ENCODE assay signal across 17 cellular contexts in genomic region chr2:213234641-213235040, GRCh38. TPM values are rescaled to one million over a fixed set of nuclear protein-coding genes. Genes with fewer than 3 reads are reported as not detected.
DNase-seq lines count a peak whose midpoint lies in the region; ATAC-seq, FAIRE-seq and TF ChIP-seq lines count a peak whose summit lies in the region.
"Had no signal": no experiment of that assay in that cellular context is flagged by ENCODE, and none has a peak within 500 bp of the region (broad histone marks: within the 10 kb centered on the region; RNA-seq: fewer than 3 reads in every experiment).

No MANE protein-coding gene starts in this region.

- no peaks in the 10 kb centered on the region for H4K20me1 ChIP-seq in GM12878 (ENCODE audit: control insufficient read depth, insufficient read depth)

- H3K36me3 ChIP-seq in CD8-positive, alpha-beta memory T cell (ENCODE audit: insufficient read depth, low read length), result no peaks in the 10 kb centered on the region
- no peaks in the 10 kb centered on the region for H3K36me3 ChIP-seq in GM12878 (ENCODE audit: control insufficient read depth in 2 of 2, insufficient read depth in 2 of 2, low read length in 1 of 2)
- H3K36me3 ChIP-seq in neuron (ENCODE audit: insufficient read depth, low read length), result no peaks in the 10 kb centered on the region
- H3K36me3 ChIP-seq: breast epithelium, HAP-1, right atrium auricular region had no signal

- BruUV-seq in GM12878 (replicated peaks; lab: Mats Ljungman, UMichigan), result no TSS peak

- no peaks in the 10 kb centered on the region for H3K4me1 ChIP-seq in CD8-positive, alpha-beta memory T cell (ENCODE audit: insufficient read depth, low read length)
- peaks cover 41% of the 10 kb centered on the region for H3K4me1 ChIP-seq in GM12878 (ENCODE audit: control insufficient read depth, insufficient read depth, low read length)
- peaks cover 27% of the 10 kb centered on the region for H3K4me1 ChIP-seq in neuron (ENCODE audit: insufficient read depth, low read length)
- H3K4me1 ChIP-seq: breast epithelium had no signal

- no peaks in the 10 kb centered on the region for H3K9me3 ChIP-seq in CD8-positive, alpha-beta memory T cell (ENCODE audit: low read length)
- no peaks in the 10 kb centered on the region for H3K9me3 ChIP-seq in GM12878 (replicated peaks; ENCODE audit: control insufficient read depth, insufficient read depth, low read length)
- H3K9me3 ChIP-seq in neuron (ENCODE audit: low read length), result no peaks in the 10 kb centered on the region
- H3K9me3 ChIP-seq: breast epithelium, HAP-1, right atrium auricular region had no signal

- H3K27ac ChIP-seq in CD8-positive, alpha-beta memory T cell (ENCODE audit: low read depth, low read length), result no peak overlapping the region
- H3K27ac ChIP-seq in GM12878 (ENCODE audit: control insufficient read depth, insufficient read depth), result peak overlapping the region; percentile 98
- H3K27ac ChIP-seq: breast epithelium, right atrium auricular region had no signal

- no peak for FAIRE-seq in GM12878 (lab: Jason Lieb, UNC)
- FAIRE-seq: endometrium had no signal

- SMC1A ChIA-PET in GM12878 (lab: Charles Lee; ENCODE audit: uncharacterized antibody, unreplicated experiment), result interaction anchor here (0.8 to 15.7 kb wide), 6 partner anchors 10 to 216 kb away, joined by 3 to 467 read pairs (median 14); partner anchors contain the start of gene IKZF2

- intact Hi-C loops in GM12878 (cut with micrococcal nuclease; ENCODE audit: unreplicated experiment) (loop anchor here (5.0 to 10.0 kb wide), 4 partner anchors 47 to 1570 kb away; partner anchors contain the start of gene BARD1), posterior vena cava (cut with DNase I) (loop anchor here in 1 of 2 donors (5.0 kb wide), 1 partner anchor 1588 kb away; no protein-coding TSS in a partner anchor)

- peak overlapping the region in 1 of 7 donors; percentile 58 for H3K4me3 Mint-ChIP-seq in CD8-positive, alpha-beta memory T cell
- H3K4me3 Mint-ChIP-seq in HFFc6, result peak overlapping the region; percentile 23; the same call in 1 of the 2 replicates
- H3K4me3 Mint-ChIP-seq in activated T-helper 17 cell treated with anti-CD3 and anti-CD28 coated beads, Interleukin-2, amount 50 U/mL, for 72 hours, result no peak overlapping the region

- no peak for ATAC-seq in GM12878
- no peak for ATAC-seq in activated T-helper 17 cell treated with anti-CD3 and anti-CD28 coated beads, Interleukin-2, amount 50 U/mL, for 72 hours (replicated peaks)
- ATAC-seq in GM18868 (IDR thresholded peaks at IDR 0.05; ENCODE audit: unreplicated experiment), result no peak

- no peak for DNase-seq in CD8-positive, alpha-beta memory T cell
- DNase-seq in HFFc6 (no peak), GM12878 (ENCODE audit: low read depth, low spot score) (no peak), NCI-H2196 (lab: John Stamatoyannopoulos, UW; ENCODE audit: unreplicated experiment) (no peak), posterior vena cava (ENCODE audit: low spot score) (no peak)
- DNase-seq: activated CD4-positive, alpha-beta T cell treated with anti-CD3 and anti-CD28 coated beads for 4 hours; activated gamma-delta T cell; GF-D8; NCI-H1092 treated with DMSO at 0.1 percent for 48 hours; NCI-H446 had no signal

- H3K79me2 ChIP-seq in GM12878 (ENCODE audit: control insufficient read depth, insufficient read depth, low read length), result peaks cover 58% of the 10 kb centered on the region

- RAD21 ChIA-PET in GM12878 (lab: Charles Lee; ENCODE audit: unreplicated experiment), result interaction anchor here (0.9 to 15.7 kb wide), 6 partner anchors 9 to 220 kb away, joined by 3 to 540 read pairs (median 36); partner anchors contain the start of gene IKZF2

- CTCF ChIA-PET in CD8-positive, alpha-beta memory T cell (lab: Charles Lee), result no interaction called here
- CTCF ChIA-PET in GM12878 (lab: Yijun Ruan, JAX), result interaction anchor here (0.8 to 2.7 kb wide), 6 partner anchors 8 to 216 kb away, joined by 3 to 9 read pairs (median 4); no protein-coding TSS in a partner anchor

- no peaks in the 10 kb centered on the region for H3K27me3 ChIP-seq in CD8-positive, alpha-beta memory T cell (ENCODE audit: insufficient read depth, low read length, poor library complexity, severe bottlenecking)
- no peaks in the 10 kb centered on the region for H3K27me3 ChIP-seq in GM12878 (replicated peaks in 1 of 2; ENCODE audit: control insufficient read depth in 2 of 2, insufficient read depth in 2 of 2, low read length in 1 of 2)
- H3K27me3 ChIP-seq in neuron (ENCODE audit: insufficient read depth, low read length), result no peaks in the 10 kb centered on the region
- H3K27me3 ChIP-seq: breast epithelium, right atrium auricular region had no signal

- H2AFZ ChIP-seq in GM12878 (ENCODE audit: control insufficient read depth, low read depth, low read length), result peak overlapping the region; percentile 34; the same call in 1 of the 2 replicates
- peak overlapping the region; percentile 57 for H2AFZ ChIP-seq in neuron (ENCODE audit: low read depth, low read length)

- TF ChIP-seq EP300 in GM12878 (IDR thresholded peaks at IDR 0.05; ENCODE audit: borderline replicate concordance in 1 of 2, control insufficient read depth in 1 of 2, low read depth in 2 of 2, low read length in 2 of 2), result no peak

- peak overlapping the region; percentile 50 for H3K9ac ChIP-seq in GM12878 (ENCODE audit: control insufficient read depth, insufficient read depth, low read length)

- peak overlapping the region in 6 of 8 donors; percentile 1 to 69 (median 20) for H3K27ac Mint-ChIP-seq in CD8-positive, alpha-beta memory T cell
- H3K27ac Mint-ChIP-seq in HFFc6, result peak overlapping the region; percentile 35
- H3K27ac Mint-ChIP-seq in activated T-helper 17 cell treated with anti-CD3 and anti-CD28 coated beads, Interleukin-2, amount 50 U/mL, for 72 hours, result no peak overlapping the region

- no peak for TF ChIP-seq RAD21 in GM12878 (IDR thresholded peaks at IDR 0.05; ENCODE audit: insufficient read depth, low read depth, low read length)

- peak overlapping the region; percentile 61 for H3K4me2 ChIP-seq in GM12878 (ENCODE audit: control insufficient read depth, insufficient read depth)

- H3K9me3 Mint-ChIP-seq in CD8-positive, alpha-beta memory T cell, result no peaks in the 10 kb centered on the region
- H3K9me3 Mint-ChIP-seq in HFFc6, result no peaks in the 10 kb centered on the region
- no peaks in the 10 kb centered on the region for H3K9me3 Mint-ChIP-seq in activated T-helper 17 cell treated with anti-CD3 and anti-CD28 coated beads, Interleukin-2, amount 50 U/mL, for 72 hours

- H3K4me3 ChIP-seq in CD8-positive, alpha-beta memory T cell (ENCODE audit: low read length), result no peak overlapping the region
- H3K4me3 ChIP-seq in GM12878, result peak overlapping the region; percentile 41; the same call in 1 of the 2 replicates
- H3K4me3 ChIP-seq in neuron (ENCODE audit: low read length), result no peak overlapping the region
- H3K4me3 ChIP-seq: breast epithelium, HAP-1, right atrium auricular region had no signal

- no peaks in the 10 kb centered on the region for H3K36me3 Mint-ChIP-seq in CD8-positive, alpha-beta memory T cell
- no peaks in the 10 kb centered on the region; the same call in 1 of the 2 replicates for H3K36me3 Mint-ChIP-seq in HFFc6 (ENCODE audit: low read depth)
- no peaks in the 10 kb centered on the region for H3K36me3 Mint-ChIP-seq in activated T-helper 17 cell treated with anti-CD3 and anti-CD28 coated beads, Interleukin-2, amount 50 U/mL, for 72 hours (ENCODE audit: low read depth)

- no peak for TF ChIP-seq POLR2A in GM12878 (IDR thresholded peaks at IDR 0.05; ENCODE audit: low read depth, low read length)

- peaks cover 24 to 58% (median 27%) of the 10 kb centered on the region in 3 donors for H3K4me1 Mint-ChIP-seq in CD8-positive, alpha-beta memory T cell
- H3K4me1 Mint-ChIP-seq in HFFc6 (ENCODE audit: low read depth), result peaks cover 75% of the 10 kb centered on the region
- H3K4me1 Mint-ChIP-seq in activated T-helper 17 cell treated with anti-CD3 and anti-CD28 coated beads, Interleukin-2, amount 50 U/mL, for 72 hours, result no peaks in the 10 kb centered on the region

- TF ChIP-seq CTCF in HFFc6 (IDR thresholded peaks at IDR 0.05), result no peak
- no peak for TF ChIP-seq CTCF in GM12878 (IDR thresholded peaks at IDR 0.05 in 2 of 3, conservative IDR thresholded peaks at IDR 0.05 in 1 of 3; ENCODE audit: control insufficient read depth in 2 of 3, extremely low read depth in 1 of 3, insufficient read depth in 1 of 3, low read depth in 3 of 3, low read length in 3 of 3)

- POLR2A ChIA-PET in CD8-positive, alpha-beta memory T cell (lab: Charles Lee), result no interaction called here
- POLR2A ChIA-PET in GM12878 (lab: Charles Lee), result interaction anchor here (0.9 to 13.8 kb wide), 5 partner anchors 10 to 217 kb away, joined by 3 to 232 read pairs (median 3); partner anchors contain the start of gene IKZF2

- in situ Hi-C loops in GM12878 (cut with MboI), result loop anchor here (25.0 kb wide), 1 partner anchor 1503 kb away; no protein-coding TSS in a partner anchor

- H3K27me3 Mint-ChIP-seq in CD8-positive, alpha-beta memory T cell, result peaks cover 5 to 23% of the 10 kb centered on the region in 2 donors
- H3K27me3 Mint-ChIP-seq in HFFc6 (ENCODE audit: insufficient read depth), result no peaks in the 10 kb centered on the region
- H3K27me3 Mint-ChIP-seq in activated T-helper 17 cell treated with anti-CD3 and anti-CD28 coated beads, Interleukin-2, amount 50 U/mL, for 72 hours, result peaks cover 15% of the 10 kb centered on the region

- WGBS in GM12878 (ENCODE audit: insufficient coverage, insufficient replicate concordance, low lambda C conversion rate, missing lambda C conversion rate), result 100% methylated on average over 1 of the region's 1 CpG

RNA-seq across cellular contexts. Expression of gene SPAG16, which starts 49.6 kb away (rescaled TPM):
- 1 to 10 TPM; 7.7 to 8.2 TPM for total RNA-seq in CD8-positive, alpha-beta memory T cell
- 15.3 TPM for polyA plus RNA-seq in CD8-positive, alpha-beta memory T cell
- total RNA-seq in HFFc6 (2021; fragmentation: NEBNext Ultra II Directional; extraction: Animal tissue kit (Norgen Biotek cat#: 25700)), result 10 to 100 TPM; 15.4 to 20.0 (median 17.5) TPM
- total RNA-seq in GM12878 (2013; cell fraction: nucleolus; rRNA removed), result 24.1 and 24.7 TPM in 2 replicates
- total RNA-seq in GM12878 (2014; rRNA removed), result 10.7 and 12.3 TPM in 2 replicates
- 16.1 and 17.5 TPM in 2 replicates for total RNA-seq in GM12878 (2014; rRNA removed; fragmentation: Illumina TruSeq; extraction: Trizol)
- 9.9 and 13.1 TPM in 2 replicates for total RNA-seq in GM12878 (2021)
- 7.7 TPM for polyA plus RNA-seq in GM12878 (2011; ENCODE audit: low read depth)
- polyA plus RNA-seq in GM12878 (2011; rRNA removed), result 13.3 and 25.0 TPM in 2 replicates
- polyA plus RNA-seq in GM12878 (2011; cell fraction: cytosol; rRNA removed), result 7.0 and 8.0 TPM in 2 replicates
- polyA plus RNA-seq in GM12878 (2011; cell fraction: nucleus; rRNA removed), result 4.7 and 6.7 TPM in 2 replicates
- 10.8 and 12.7 TPM in 2 replicates for polyA plus RNA-seq in GM12878 (2012)
- 18.3 and 18.6 TPM in 2 replicates for polyA plus RNA-seq in GM12878 (2014; fragmentation: Illumina TruSeq; extraction: Trizol)
- 10 to 100 TPM in 1 of 2 experiments, 1 to 10 TPM in 1; 6.0 to 12.8 TPM for polyA plus RNA-seq in GM12878 (2014; fragmentation: Nextera tagmentation; extraction: Ambion mirVana)
- 15.0 and 17.2 TPM in 2 replicates for polyA plus RNA-seq in GM12878 (2014; rRNA removed)
- 10 to 100 TPM; 24.2 to 25.0 TPM for polyA plus RNA-seq in GM12878 (2016; fragmentation: Nextera tagmentation; extraction: Ambion mirVana)
- 5.1 and 5.3 TPM in 2 replicates for polyA minus RNA-seq in GM12878 (2011; rRNA and poly(A)+ RNA removed)
- polyA minus RNA-seq in GM12878 (2011; cell fraction: cytosol; rRNA and poly(A)+ RNA removed), result 4.4 and 5.9 TPM in 2 replicates
- polyA minus RNA-seq in GM12878 (2011; cell fraction: nucleus; rRNA and poly(A)+ RNA removed), result 6.4 and 13.3 TPM in 2 replicates
- 1 to 10 TPM; 7.2 TPM for total RNA-seq in activated T-helper 17 cell treated with anti-CD3 and anti-CD28 coated beads, Interleukin-2, amount 50 U/mL, for 72 hours
- 10 to 100 TPM; 23.0 to 28.8 TPM for total RNA-seq in posterior vena cava
